Comparison of ENCODE assay signal across 11 cellular contexts in genomic region chr1:89279011-89279466, GRCh38. TPM values are rescaled to one million over a fixed set of nuclear protein-coding genes. Genes with fewer than 3 reads are reported as not detected.
A peak's percentile ranks its signal among the peaks of the same experiment; 100 is the strongest.
DNase-seq lines count a peak whose midpoint lies in the region; ATAC-seq lines count a peak whose summit lies in the region.
"Had no signal": no experiment of that assay in that cellular context is flagged by ENCODE, and none has a peak within 500 bp of the region (broad histone marks: within the 10 kb centered on the region; RNA-seq: fewer than 3 reads in every experiment).

No MANE protein-coding gene starts in this region.

- H3K4me1 Mint-ChIP-seq in activated naive CD8-positive, alpha-beta T cell (ENCODE audit: low read depth), result peaks cover 85% of the 10 kb centered on the region

- H3K9me3 ChIP-seq in thymus (ENCODE audit: control insufficient read depth), result no peaks in the 10 kb centered on the region

- peaks cover 5% of the 10 kb centered on the region for H3K9me3 Mint-ChIP-seq in activated naive CD8-positive, alpha-beta T cell (ENCODE audit: low read depth)

- no peaks in the 10 kb centered on the region for H3K36me3 ChIP-seq in thymus (ENCODE audit: control insufficient read depth, insufficient read depth)

- peak overlapping the region; percentile 15 for H3K4me3 Mint-ChIP-seq in activated naive CD8-positive, alpha-beta T cell

- no peaks in the 10 kb centered on the region for H3K27me3 ChIP-seq in thymus (ENCODE audit: control insufficient read depth, insufficient read depth)

- H3K27ac Mint-ChIP-seq in activated naive CD8-positive, alpha-beta T cell, result peak overlapping the region; percentile 96

- H3K4me3 ChIP-seq in thymus (ENCODE audit: low read length), result no peak overlapping the region
- H3K4me3 ChIP-seq: PC-9 had no signal

- no peaks in the 10 kb centered on the region for H3K27me3 Mint-ChIP-seq in activated naive CD8-positive, alpha-beta T cell

- ATAC-seq in HG03469 (IDR thresholded peaks at IDR 0.05; ENCODE audit: unreplicated experiment), result no peak

- H3K27ac ChIP-seq in thymus (ENCODE audit: low read depth), result peak overlapping the region; percentile 46
- H3K27ac ChIP-seq: parathyroid adenoma, PC-9 had no signal

- DNase-seq in activated gamma-delta T cell treated with Interleukin-2 at 50 U/mL for 16 hours (peak; percentile 25), activated gamma-delta T cell (lab: John Stamatoyannopoulos, UW) (no peak), MV-4-11 (lab: John Stamatoyannopoulos, UW) (peak; percentile 20), DMS114 treated with DMSO at 0.1 percent for 48 hours (lab: John Stamatoyannopoulos, UW; ENCODE audit: unreplicated experiment) (no peak), GOT3 (lab: John Stamatoyannopoulos, UW) (no peak)
- DNase-seq: PC-9 had no signal

- H3K36me3 Mint-ChIP-seq in activated naive CD8-positive, alpha-beta T cell, result peaks cover 11% of the 10 kb centered on the region

- 11% methylated on average over 6 of the region's 6 CpGs for whole genome bisulfite sequencing in thymus

- H3K4me1 ChIP-seq in thymus (ENCODE audit: control insufficient read depth, insufficient read depth, low read length), result no peaks in the 10 kb centered on the region

RNA-seq across cellular contexts. Expression of gene GBP5, which starts 6.4 kb away (rescaled TPM):
- 14.7 TPM for polyA plus RNA-seq in thymus
- polyA plus RNA-seq: AG04450 had no signal

Comparison
In these comparisons a context has a peak if more than half of its experiments do, and no peak if none do; other contexts are left out.
1. DNase-seq: peak in activated gamma-delta T cell treated with Interleukin-2 at 50 U/mL for 16 hours (single experiment) and MV-4-11 (single experiment); none in activated gamma-delta T cell (single experiment), DMS114 treated with DMSO at 0.1 percent for 48 hours (single experiment) and GOT3 (single experiment).